Comparison of ENCODE assay signal across 6 cellular contexts in the genomic region with DNA sequence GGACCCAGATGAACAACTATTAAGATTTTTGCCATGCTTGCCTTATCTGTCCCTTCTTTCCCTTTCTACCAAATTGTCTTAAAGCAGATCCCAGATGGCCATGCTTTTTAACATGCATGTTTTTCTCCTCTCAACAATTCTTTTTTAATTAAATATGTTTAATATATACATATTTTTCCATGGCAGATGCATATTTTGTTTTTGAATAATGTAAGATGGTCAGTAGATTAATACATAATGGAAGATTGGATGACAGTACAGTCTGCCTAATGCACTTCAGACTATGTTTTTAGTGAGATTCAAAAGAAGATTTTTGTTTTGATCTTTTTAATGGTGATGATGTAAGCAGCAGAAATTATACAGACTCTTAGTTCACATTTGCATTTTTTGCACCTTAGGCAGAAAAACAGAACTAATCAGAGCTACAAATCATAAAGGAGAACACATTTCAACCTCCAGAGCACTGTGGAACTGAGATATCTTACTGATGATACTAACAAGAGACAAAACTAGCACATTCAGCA.
"Had no signal": no experiment of that assay in that cellular context is flagged by ENCODE, and none has a peak within 500 bp of the region (broad histone marks: within the 10 kb centered on the region; RNA-seq: fewer than 3 reads in every experiment).

No MANE protein-coding gene starts in this region.

- DNase-seq: GOT3, H7, KG1 had no signal

- ATAC-seq: HCT116, HepG2, K562 had no signal
